Comparison of ENCODE assay signal across 9 cellular contexts in the genomic region with DNA sequence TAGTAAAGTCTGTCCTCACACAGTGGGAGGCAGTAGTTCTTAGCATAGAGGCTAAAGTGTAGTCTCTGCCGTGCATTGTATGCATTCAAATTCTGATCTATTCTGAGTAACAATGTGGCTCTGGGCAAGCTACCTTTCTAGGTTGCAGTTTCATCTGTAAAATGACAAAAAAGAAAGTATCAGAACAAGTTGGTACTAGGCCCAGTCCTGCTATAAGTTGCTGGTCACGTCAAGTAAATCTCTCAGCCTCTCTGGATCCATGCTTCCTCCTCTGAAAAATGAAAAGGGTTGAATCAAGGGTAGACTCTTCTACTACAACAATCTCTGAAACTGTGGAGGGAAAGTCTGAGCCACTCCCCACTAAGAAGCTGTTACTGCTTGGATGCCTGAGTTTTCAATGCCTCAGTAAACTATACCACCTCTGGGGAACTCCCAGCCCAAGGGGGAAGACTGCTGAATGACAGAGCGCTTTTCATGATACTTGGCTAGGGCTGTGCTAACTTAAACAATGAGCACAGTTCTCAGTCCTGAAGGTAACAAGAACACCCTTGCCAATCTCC. TPM values are rescaled to one million over a fixed set of nuclear protein-coding genes. Genes with fewer than 3 reads are reported as not detected.
DNase-seq lines count a peak whose midpoint lies in the region; ATAC-seq and TF ChIP-seq lines count a peak whose summit lies in the region.
"Had no signal": no experiment of that assay in that cellular context is flagged by ENCODE, and none has a peak within 500 bp of the region (broad histone marks: within the 10 kb centered on the region; RNA-seq: fewer than 3 reads in every experiment).

No MANE protein-coding gene starts in this region.

- peaks cover 9 to 30% of the 10 kb centered on the region in 2 donors for H3K4me1 ChIP-seq in ascending aorta

- peak overlapping the region; percentile 44 to 86 for H3K27ac ChIP-seq in ascending aorta

- ATAC-seq in GM19452 (IDR thresholded peaks at IDR 0.05; ENCODE audit: unreplicated experiment) (peak; percentile 87), HG03135 (IDR thresholded peaks at IDR 0.05; ENCODE audit: unreplicated experiment) (peak; percentile 87)

- H3K36me3 ChIP-seq in ascending aorta: no peaks in the 10 kb centered on the region

- TF ChIP-seq CTCF in GM12864 (IDR thresholded peaks at IDR 0.05; ENCODE audit: low read depth, low read length, missing control alignments): no peak
- TF ChIP-seq CTCF in ascending aorta (IDR thresholded peaks at IDR 0.05): no peak

- intact Hi-C loops in ascending aorta (cut with DNase I): no loop called here

- DNase-seq in GM12864 (ENCODE audit: low read depth) (peak; percentile 87), ascending aorta (ENCODE audit: low spot score in 2 of 2) (no peak), nucleus accumbens (lab: John Stamatoyannopoulos, UW) (no peak), SKM-1 (lab: John Stamatoyannopoulos, UW; ENCODE audit: unreplicated experiment) (no peak), SW 1271 (lab: John Stamatoyannopoulos, UW) (no peak), activated gamma-delta T cell treated with Interleukin-2 at 50 U/mL for 16 hours (no peak)
- DNase-seq: cerebellar nuclear complex had no signal

- no peaks in the 10 kb centered on the region for H3K9me3 ChIP-seq in ascending aorta

- H3K27me3 ChIP-seq in ascending aorta: no peaks in the 10 kb centered on the region

- H3K4me3 ChIP-seq in GM12864 (ENCODE audit: low read depth, low read length): no peak overlapping the region; the same call in 1 of the 2 replicates
- H3K4me3 ChIP-seq in ascending aorta: no peak overlapping the region

RNA-seq across cellular contexts. Expression of a gene that starts 34.5 kb away (rescaled TPM):
- total RNA-seq in ascending aorta: 935 TPM

RNA-seq across cellular contexts. Expression of a gene that starts 37.3 kb away (rescaled TPM):
- total RNA-seq in ascending aorta: 179 TPM

RNA-seq across cellular contexts. Expression of a gene that starts 50.6 kb away (rescaled TPM):
- total RNA-seq in ascending aorta: 138 TPM
